Comparison of ENCODE assay signal across 21 cellular contexts in the genomic region with DNA sequence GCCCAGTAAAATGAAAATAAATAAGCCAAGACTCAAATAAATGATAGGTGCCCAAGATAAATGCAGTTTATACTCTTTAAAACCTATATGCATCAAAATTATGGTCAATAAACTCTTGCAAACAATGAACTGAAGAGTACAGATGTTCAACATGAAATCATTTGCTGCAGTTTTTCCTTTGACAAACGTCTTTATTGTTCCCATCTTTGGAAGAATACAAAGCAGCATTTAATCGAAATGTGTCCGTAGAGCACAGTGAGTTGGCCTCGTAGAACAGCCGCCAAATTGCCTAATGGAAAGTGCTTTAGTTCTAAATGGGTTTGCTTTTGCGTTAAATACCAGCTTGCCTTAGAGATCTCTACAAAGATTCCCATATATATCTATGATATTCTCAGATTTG.
A peak's percentile ranks its signal among the peaks of the same experiment; 100 is the strongest.
DNase-seq lines count a peak whose midpoint lies in the region; ATAC-seq and TF ChIP-seq lines count a peak whose summit lies in the region.
"Had no signal": no experiment of that assay in that cellular context is flagged by ENCODE, and none has a peak within 500 bp of the region (broad histone marks: within the 10 kb centered on the region; RNA-seq: fewer than 3 reads in every experiment).

No MANE protein-coding gene starts in this region.

- no peak for TF ChIP-seq CTCF in neural crest cell (conservative IDR thresholded peaks at IDR 0.05)
- no peak for TF ChIP-seq CTCF in PC-9 (conservative IDR thresholded peaks at IDR 0.05)

- H3K4me2 ChIP-seq in PC-9 = no peak overlapping the region

- H3F3A ChIP-seq in PC-9 (ENCODE audit: insufficient read depth, low read depth) = no peaks in the 10 kb centered on the region

- H3K4me3 ChIP-seq in PC-9 = no peak overlapping the region
- no peak overlapping the region for H3K4me3 ChIP-seq in CD4-positive, alpha-beta memory T cell (ENCODE audit: low read length in 2 of 2)
- H3K4me3 ChIP-seq: GM12878, K562 had no signal

- intact Hi-C loops in PC-9 (cut with micrococcal nuclease; ENCODE audit: unreplicated experiment) = no loop called here
- intact Hi-C loops in CD4-positive, alpha-beta memory T cell (cut with micrococcal nuclease) = no loop called here

- POLR2A ChIA-PET in PC-9 (lab: Charles Lee; ENCODE audit: unreplicated experiment) = no interaction called here
- POLR2A ChIA-PET in CD4-positive, alpha-beta memory T cell (lab: Charles Lee; ENCODE audit: partially characterized antibody) = no interaction called here

- no peaks in the 10 kb centered on the region for H3K9me2 ChIP-seq in PC-9 (ENCODE audit: insufficient read depth)

- in situ Hi-C loops in SK-MEL-5 (cut with HindIII; ENCODE audit: low pct_unique_long_range_greater_than_20kb, low sequenced_read_pairs) = no loop called here

- no peaks in the 10 kb centered on the region for H3K27me3 Mint-ChIP-seq in neural crest cell (ENCODE audit: low read depth)
- H3K27me3 Mint-ChIP-seq in CD4-positive, alpha-beta memory T cell = peaks cover 0 to 1% of the 10 kb centered on the region in 2 donors

- no peak for ATAC-seq in HG02885 (IDR thresholded peaks at IDR 0.05; ENCODE audit: poor library complexity, unreplicated experiment)
- ATAC-seq: CD8-positive, alpha-beta T cell; GM12878; K562 had no signal

- peaks cover 4% of the 10 kb centered on the region for H3K36me3 Mint-ChIP-seq in neural crest cell (ENCODE audit: low read depth)
- no peaks in the 10 kb centered on the region for H3K36me3 Mint-ChIP-seq in CD4-positive, alpha-beta memory T cell
- H3K36me3 Mint-ChIP-seq: CD8-positive, alpha-beta T cell had no signal

- H3K9me3 Mint-ChIP-seq in neural crest cell = peaks cover 4% of the 10 kb centered on the region
- H3K9me3 Mint-ChIP-seq in CD4-positive, alpha-beta memory T cell = peaks cover 0 to 7% (median 2%) of the 10 kb centered on the region in 8 donors

- no peak overlapping the region for H3K27ac ChIP-seq in PC-9
- no peak overlapping the region for H3K27ac ChIP-seq in CD4-positive, alpha-beta memory T cell (ENCODE audit: low read depth, low read length)
- H3K27ac ChIP-seq: C4-2B, HL-60 had no signal

- no peak overlapping the region for H3K4me3 Mint-ChIP-seq in neural crest cell
- H3K4me3 Mint-ChIP-seq in CD4-positive, alpha-beta memory T cell = no peak overlapping the region
- H3K4me3 Mint-ChIP-seq: CD8-positive, alpha-beta T cell; H9 had no signal

- CTCF ChIA-PET in PC-9 (lab: Charles Lee) = no interaction called here
- CTCF ChIA-PET in CD4-positive, alpha-beta memory T cell (lab: Charles Lee; ENCODE audit: partially characterized antibody) = interaction anchor here (1.1 kb wide), 1 partner anchor 9 kb away, joined by 3 read pairs; no protein-coding TSS in a partner anchor

- no peaks in the 10 kb centered on the region for H3K79me2 ChIP-seq in PC-9 (ENCODE audit: low read depth)

- no peaks in the 10 kb centered on the region for H3K36me3 ChIP-seq in PC-9 (ENCODE audit: low read depth)
- H3K36me3 ChIP-seq in CD4-positive, alpha-beta memory T cell (ENCODE audit: insufficient read depth, low read length) = no peaks in the 10 kb centered on the region

- H3K4me1 Mint-ChIP-seq in neural crest cell = peaks cover 25% of the 10 kb centered on the region
- H3K4me1 Mint-ChIP-seq in CD4-positive, alpha-beta memory T cell = no peaks in the 10 kb centered on the region
- H3K4me1 Mint-ChIP-seq: H9 had no signal

- H3K27ac Mint-ChIP-seq in neural crest cell (ENCODE audit: unreplicated experiment) = peak overlapping the region; percentile 79
- no peak overlapping the region for H3K27ac Mint-ChIP-seq in CD4-positive, alpha-beta memory T cell
- H3K27ac Mint-ChIP-seq: CD8-positive, alpha-beta T cell; H9 had no signal

- no peak overlapping the region for H2AFZ ChIP-seq in PC-9

- peak; percentile 62 for DNase-seq in SK-MEL-5 (ENCODE audit: low read depth, low spot score)
- DNase-seq in inferior parietal cortex (ENCODE audit: extremely low spot score) = peak; percentile 23
- no peak for DNase-seq in neural crest cell (ENCODE audit: low read depth, low spot score)
- no peak for DNase-seq in CD1c-positive myeloid dendritic cell (ENCODE audit: extremely low spot score)
- DNase-seq in PC-9 = no peak
- DNase-seq in CD4-positive, alpha-beta memory T cell = no peak
- DNase-seq: ACHN; CD8-positive, alpha-beta T cell; COR-L47; DMS 273 treated with DMSO at 0.1 percent for 48 hours; DMS53; DND-41; EL; GOT3; H9; IMR-90 had no signal

- no peaks in the 10 kb centered on the region for H3K4me1 ChIP-seq in PC-9 (replicated peaks; ENCODE audit: insufficient read depth)
- H3K4me1 ChIP-seq in CD4-positive, alpha-beta memory T cell (ENCODE audit: insufficient read depth, low read length) = no peaks in the 10 kb centered on the region

- H4K20me1 ChIP-seq in PC-9 (ENCODE audit: insufficient read depth) = no peaks in the 10 kb centered on the region

- H3K9me3 ChIP-seq in PC-9 (ENCODE audit: insufficient read depth, low read depth) = no peaks in the 10 kb centered on the region
- no peaks in the 10 kb centered on the region for H3K9me3 ChIP-seq in CD4-positive, alpha-beta memory T cell (ENCODE audit: control insufficient read depth in 1 of 2, low read length in 2 of 2)

- no peaks in the 10 kb centered on the region for H3K27me3 ChIP-seq in PC-9 (ENCODE audit: insufficient read depth, low read depth)
- H3K27me3 ChIP-seq in CD4-positive, alpha-beta memory T cell (ENCODE audit: insufficient read depth, low read length) = no peaks in the 10 kb centered on the region

- no TSS peak for BruUV-seq in PC-9 (replicated peaks; lab: Mats Ljungman, UMichigan)

Comparison
In these comparisons a context has a peak if more than half of its experiments do, and no peak if none do; other contexts are left out.
1. DNase-seq: peak in SK-MEL-5 (single experiment) and inferior parietal cortex (single experiment); none in neural crest cell (single experiment), CD1c-positive myeloid dendritic cell (single experiment), PC-9 (0 of 2) and CD4-positive, alpha-beta memory T cell (0 of 5).